ENCODE assay signal across 27 cellular contexts in genomic region chr17:43873815-43874214, GRCh38. TPM values are rescaled to one million over a fixed set of nuclear protein-coding genes. Genes with fewer than 3 reads are reported as not detected.
"Had no signal": no experiment of that assay in that cellular context is flagged by ENCODE, and none has a peak within 500 bp of the region (broad histone marks: within the 10 kb centered on the region; RNA-seq: fewer than 3 reads in every experiment).

No MANE protein-coding gene starts in this region.

- H3K27ac Mint-ChIP-seq: activated CD4-positive, alpha-beta memory T cell treated with anti-CD3 and anti-CD28 coated beads, Interleukin-2, amount 10 ng/mL, durations not matched to agents 7 days and 5 days; activated CD4-positive, alpha-beta T cell treated with anti-CD3 and anti-CD28 coated beads for 36 hours; activated naive CD4-positive, alpha-beta T cell treated with anti-CD3 and anti-CD28 coated beads, Interleukin-2, amount 10 ng/mL, durations not matched to agents 7 days and 5 days; activated naive CD8-positive, alpha-beta T cell treated with anti-CD3 and anti-CD28 coated beads for 36 hours; activated T-helper 17 cell treated with anti-CD3 and anti-CD28 coated beads, Interleukin-2, amount 50 U/mL, for 72 hours had no signal

- H3K4me3 Mint-ChIP-seq: activated CD4-positive, alpha-beta memory T cell treated with anti-CD3 and anti-CD28 coated beads, Interleukin-2, amount 10 ng/mL, durations not matched to agents 7 days and 5 days; activated CD4-positive, alpha-beta T cell treated with anti-CD3 and anti-CD28 coated beads for 36 hours; activated naive CD4-positive, alpha-beta T cell treated with anti-CD3 and anti-CD28 coated beads, Interleukin-2, amount 10 ng/mL, durations not matched to agents 7 days and 5 days; activated naive CD8-positive, alpha-beta T cell treated with anti-CD3 and anti-CD28 coated beads for 36 hours; activated T-helper 17 cell treated with anti-CD3 and anti-CD28 coated beads, Interleukin-2, amount 50 U/mL, for 72 hours had no signal

- FAIRE-seq: K562, RCC 7860 had no signal

- H3K36me3 ChIP-seq: brain microvascular endothelial cell had no signal

- DNase-seq: activated CD4-positive, alpha-beta memory T cell treated with anti-CD3 and anti-CD28 coated beads, Interleukin-2, amount 10 ng/mL, durations not matched to agents 7 days and 5 days; activated CD4-positive, alpha-beta T cell treated with anti-CD3 and anti-CD28 coated beads for 36 hours; activated CD4-positive, alpha-beta T cell treated with anti-CD3 and anti-CD28 coated beads, Interleukin-2, amount 50 U/mL, for 1 hour; activated gamma-delta T cell; activated naive CD4-positive, alpha-beta T cell treated with anti-CD3 and anti-CD28 coated beads, Interleukin-2, amount 10 ng/mL, durations not matched to agents 7 days and 5 days; activated naive CD8-positive, alpha-beta T cell treated with anti-CD3 and anti-CD28 coated beads for 36 hours; activated T-cell treated with anti-CD3 and anti-CD28 coated beads for 4 hours; activated T-cell treated with anti-CD3 and anti-CD28 coated beads, Interleukin-2, amount 50 U/mL, for 48 hours; brain microvascular endothelial cell; Karpas-422; MM.1S; NCI-H1105; NCI-H1436; NCI-H1694 treated with DMSO at 0.1 percent for 48 hours; NCI-H2029 treated with DMSO at 0.1 percent for 48 hours; NCI-H345; NCI-H510A; NCI-H69; NK-92 treated with Interleukin-12 subunit alpha and Interleukin-12 subunit beta, amount 100 ng/mL, for 24 hours; SIG-M5; T-helper 1 cell had no signal

- H3K36me3 Mint-ChIP-seq: activated naive CD4-positive, alpha-beta T cell treated with anti-CD3 and anti-CD28 coated beads, Interleukin-2, amount 10 ng/mL, durations not matched to agents 7 days and 5 days; activated naive CD8-positive, alpha-beta T cell treated with anti-CD3 and anti-CD28 coated beads for 36 hours had no signal

- H3K9me3 Mint-ChIP-seq: activated CD4-positive, alpha-beta memory T cell treated with anti-CD3 and anti-CD28 coated beads, Interleukin-2, amount 10 ng/mL, durations not matched to agents 7 days and 5 days; activated naive CD4-positive, alpha-beta T cell treated with anti-CD3 and anti-CD28 coated beads, Interleukin-2, amount 10 ng/mL, durations not matched to agents 7 days and 5 days; activated naive CD8-positive, alpha-beta T cell treated with anti-CD3 and anti-CD28 coated beads for 36 hours; activated T-helper 17 cell treated with anti-CD3 and anti-CD28 coated beads, Interleukin-2, amount 50 U/mL, for 72 hours had no signal

- H3K27ac ChIP-seq: brain microvascular endothelial cell, VCaP had no signal

- ATAC-seq: activated CD4-positive, alpha-beta T cell treated with anti-CD3 and anti-CD28 coated beads for 36 hours; activated T-helper 17 cell treated with anti-CD3 and anti-CD28 coated beads, Interleukin-2, amount 50 U/mL, for 72 hours; K562 had no signal

- H3K4me3 ChIP-seq: K562 had no signal

- H3K4me1 Mint-ChIP-seq: activated CD4-positive, alpha-beta memory T cell treated with anti-CD3 and anti-CD28 coated beads, Interleukin-2, amount 10 ng/mL, durations not matched to agents 7 days and 5 days; activated CD4-positive, alpha-beta T cell treated with anti-CD3 and anti-CD28 coated beads for 36 hours; activated naive CD4-positive, alpha-beta T cell treated with anti-CD3 and anti-CD28 coated beads, Interleukin-2, amount 10 ng/mL, durations not matched to agents 7 days and 5 days; activated T-helper 17 cell treated with anti-CD3 and anti-CD28 coated beads, Interleukin-2, amount 50 U/mL, for 72 hours had no signal

RNA-seq across cellular contexts. Expression of gene CD300LG, which starts 26.8 kb away (rescaled TPM):
- total RNA-seq: activated CD4-positive, alpha-beta memory T cell treated with anti-CD3 and anti-CD28 coated beads, Interleukin-2, amount 10 ng/mL, durations not matched to agents 7 days and 5 days; activated CD4-positive, alpha-beta T cell treated with anti-CD3 and anti-CD28 coated beads for 36 hours; activated CD8-positive, alpha-beta memory T cell treated with anti-CD3 and anti-CD28 coated beads for 36 hours; activated naive CD8-positive, alpha-beta T cell treated with anti-CD3 and anti-CD28 coated beads for 36 hours; activated T-helper 17 cell treated with anti-CD3 and anti-CD28 coated beads, Interleukin-2, amount 50 U/mL, for 72 hours; K562; T-helper 2 cell treated with Interferon-gamma antibody and Interleukin-4, amounts not matched to agents 100 ng/mL and 5 ng/mL, for 36 hours had no signal
- polyA plus RNA-seq: K562 had no signal

RNA-seq across cellular contexts. Expression of gene MPP3, which starts 40.9 kb away (rescaled TPM):
- total RNA-seq: activated CD4-positive, alpha-beta memory T cell treated with anti-CD3 and anti-CD28 coated beads, Interleukin-2, amount 10 ng/mL, durations not matched to agents 7 days and 5 days; T-helper 2 cell treated with Interferon-gamma antibody and Interleukin-4, amounts not matched to agents 100 ng/mL and 5 ng/mL, for 36 hours had no signal
